Comparison of ENCODE assay signal across 31 cellular contexts in the genomic region with DNA sequence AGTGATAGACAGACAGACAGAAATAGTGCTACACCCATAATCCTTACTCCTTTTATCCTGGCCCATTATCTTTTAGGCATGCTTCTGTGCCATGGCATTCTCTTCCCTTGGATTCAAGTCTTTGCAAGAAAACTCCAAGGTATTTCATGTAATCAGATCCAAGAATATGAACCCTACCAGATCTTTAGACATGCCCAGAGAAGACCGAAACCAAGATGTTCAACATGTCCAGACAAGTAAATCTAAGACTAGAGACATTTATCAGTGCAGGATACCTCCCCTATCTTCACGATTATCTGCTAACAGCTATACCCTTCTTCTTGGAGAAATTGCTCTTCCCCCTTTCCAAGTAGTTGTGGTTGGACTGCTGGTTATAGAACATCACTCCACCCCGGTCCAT. TPM values are rescaled to one million over a fixed set of nuclear protein-coding genes. Genes with fewer than 3 reads are reported as not detected.
"Had no signal": no experiment of that assay in that cellular context is flagged by ENCODE, and none has a peak within 500 bp of the region (broad histone marks: within the 10 kb centered on the region; RNA-seq: fewer than 3 reads in every experiment).

No MANE protein-coding gene starts in this region.

- H3K27me3 ChIP-seq: esophagus squamous epithelium, right lobe of liver, upper lobe of right lung had no signal

- ATAC-seq: activated CD8-positive, alpha-beta T cell treated with anti-CD3 and anti-CD28 coated beads, Interleukin-2, amount 10 ng/mL, durations not matched to agents 7 days and 5 days; heart left ventricle; left colon; mucosa of descending colon; right lobe of liver; stimulated activated naive B cell treated with anti-CD40 and anti-IgM and Interleukin-4, amounts not matched to agents 10 μg/mL and 1 μg/mL and 100 μg/mL, for 72 hours; upper lobe of right lung had no signal

- H3K36me3 ChIP-seq: esophagus squamous epithelium, heart left ventricle, right lobe of liver, upper lobe of right lung, WERI-Rb-1 had no signal

- H3K4me3 Mint-ChIP-seq: activated CD4-positive, alpha-beta T cell treated with anti-CD3 and anti-CD28 coated beads, Interleukin-2, amount 10 ng/mL, durations not matched to agents 7 days and 5 days; activated CD8-positive, alpha-beta T cell treated with anti-CD3 and anti-CD28 coated beads, Interleukin-2, amount 10 ng/mL, durations not matched to agents 7 days and 5 days; brain; neural crest cell; stimulated activated naive B cell treated with anti-CD40 and anti-IgM and Interleukin-4, amounts not matched to agents 10 μg/mL and 1 μg/mL and 100 μg/mL, for 72 hours; T-helper 2 cell treated with Interferon-gamma antibody and Interleukin-4, amounts not matched to agents 5 μg/mL and 100 μg/mL, for 36 hours had no signal

- H3K27ac ChIP-seq: esophagus squamous epithelium, heart left ventricle, right lobe of liver, upper lobe of right lung, WERI-Rb-1 had no signal

- H3K36me3 Mint-ChIP-seq: brain; stimulated activated naive B cell treated with anti-CD40 and anti-IgM and Interleukin-4, amounts not matched to agents 10 μg/mL and 1 μg/mL and 100 μg/mL, for 72 hours had no signal

- H3K27ac Mint-ChIP-seq: activated CD4-positive, alpha-beta T cell treated with anti-CD3 and anti-CD28 coated beads, Interleukin-2, amount 10 ng/mL, durations not matched to agents 7 days and 5 days; activated CD8-positive, alpha-beta T cell treated with anti-CD3 and anti-CD28 coated beads, Interleukin-2, amount 10 ng/mL, durations not matched to agents 7 days and 5 days; activated T-helper 2 cell treated with anti-CD3 and anti-CD28 coated beads, Interferon-gamma antibody, Interleukin-2, Interleukin-4, amounts not matched to agents 10 μg/mL and 5 μg/mL and 100 μg/mL, durations not matched to agents 14 hours and 24 hours and 36 hours; brain; T-helper 2 cell treated with Interferon-gamma antibody and Interleukin-4, amounts not matched to agents 5 μg/mL and 100 μg/mL, for 36 hours had no signal

- H3K9me3 ChIP-seq: esophagus squamous epithelium, heart left ventricle, mucosa of descending colon, right lobe of liver, upper lobe of right lung had no signal

- H3K4me3 ChIP-seq: esophagus squamous epithelium, heart left ventricle, mucosa of descending colon, right lobe of liver, upper lobe of right lung had no signal

- H3K9me3 Mint-ChIP-seq: activated CD4-positive, alpha-beta T cell treated with anti-CD3 and anti-CD28 coated beads, Interleukin-2, amount 10 ng/mL, durations not matched to agents 7 days and 5 days; activated T-helper 2 cell treated with anti-CD3 and anti-CD28 coated beads, Interferon-gamma antibody, Interleukin-2, Interleukin-4, amounts not matched to agents 10 μg/mL and 5 μg/mL and 100 μg/mL, durations not matched to agents 14 hours and 24 hours and 36 hours; brain; neural crest cell; stimulated activated naive B cell treated with anti-CD40 and anti-IgM and Interleukin-4, amounts not matched to agents 10 μg/mL and 1 μg/mL and 100 μg/mL, for 72 hours; T-helper 2 cell treated with Interferon-gamma antibody and Interleukin-4, amounts not matched to agents 5 μg/mL and 100 μg/mL, for 36 hours had no signal

- DNase-seq: activated CD4-positive, alpha-beta T cell treated with anti-CD3 and anti-CD28 coated beads, Interleukin-2, amount 10 ng/mL, durations not matched to agents 7 days and 5 days; activated CD4-positive, CD25-positive, alpha-beta regulatory T cell treated with anti-CD3 and anti-CD28 coated beads, Interleukin-2, amount 50 U/mL, for 72 hours; activated CD8-positive, alpha-beta T cell treated with anti-CD3 and anti-CD28 coated beads, Interleukin-2, amount 10 ng/mL, durations not matched to agents 7 days and 5 days; activated naive CD4-positive, alpha-beta T cell; activated T-cell treated with anti-CD3 and anti-CD28 coated beads, Interleukin-2, amount 50 U/mL, for 1 hour; aorta; central memory CD4-positive, alpha-beta T cell; effector memory CD4-positive, alpha-beta T cell; esophagus squamous epithelium; heart left ventricle; islet precursor cell; left colon; mesendoderm; mucosa of descending colon; occipital lobe; posterior cingulate gyrus; right lobe of liver; small intestine; stimulated activated CD4-positive, alpha-beta T cell treated with anti-CD3 and anti-CD28 coated beads, Interleukin-15, amount 100 ng/mL, for 24 hours; stimulated activated naive B cell treated with anti-CD40 and anti-IgM and Interleukin-4, amounts not matched to agents 10 μg/mL and 1 μg/mL and 100 μg/mL, for 72 hours; SW 1271; upper lobe of right lung; WERI-Rb-1 had no signal

RNA-seq across cellular contexts. Expression of gene C1orf141, which starts 11.8 kb away (rescaled TPM):
- total RNA-seq: activated CD4-positive, alpha-beta T cell treated with anti-CD3 and anti-CD28 coated beads, Interleukin-2, amount 10 ng/mL, durations not matched to agents 7 days and 5 days; activated CD8-positive, alpha-beta T cell treated with anti-CD3 and anti-CD28 coated beads, Interleukin-2, amount 10 ng/mL, durations not matched to agents 7 days and 5 days; activated T-helper 2 cell treated with anti-CD3 and anti-CD28 coated beads, Interferon-gamma antibody, Interleukin-2, Interleukin-4, amounts not matched to agents 10 μg/mL and 5 μg/mL and 100 μg/mL, durations not matched to agents 14 hours and 24 hours and 36 hours; aorta; dermis microvascular lymphatic vessel endothelial cell; esophagus squamous epithelium; heart left ventricle; left colon; lower leg skin; mucosa of descending colon; neural crest cell; occipital lobe; right lobe of liver; SK-MEL-5; upper lobe of right lung had no signal
- polyA plus RNA-seq: adipose tissue, heart left ventricle, small intestine had no signal

RNA-seq across cellular contexts. Expression of gene IL23R, which starts 19.7 kb away (rescaled TPM):
- total RNA-seq: dermis microvascular lymphatic vessel endothelial cell, heart left ventricle, lower leg skin, neural crest cell, occipital lobe had no signal
- polyA plus RNA-seq: adipose tissue, aorta, heart left ventricle had no signal
